1 cellular context compared by ENCODE assay signal in genomic region chr1:156689035-156689959, GRCh38.
A peak's percentile ranks its signal among the peaks of the same experiment; 100 is the strongest.
TF ChIP-seq lines count a peak whose summit lies in the region.

No MANE protein-coding gene starts in this region.

TF ChIP-seq in HepG2, 621 proteins besides CTCF, POLR2A, EP300 and RAD21 (continued from another document and continues in another):
- TF ChIP-seq, protein P1, sequence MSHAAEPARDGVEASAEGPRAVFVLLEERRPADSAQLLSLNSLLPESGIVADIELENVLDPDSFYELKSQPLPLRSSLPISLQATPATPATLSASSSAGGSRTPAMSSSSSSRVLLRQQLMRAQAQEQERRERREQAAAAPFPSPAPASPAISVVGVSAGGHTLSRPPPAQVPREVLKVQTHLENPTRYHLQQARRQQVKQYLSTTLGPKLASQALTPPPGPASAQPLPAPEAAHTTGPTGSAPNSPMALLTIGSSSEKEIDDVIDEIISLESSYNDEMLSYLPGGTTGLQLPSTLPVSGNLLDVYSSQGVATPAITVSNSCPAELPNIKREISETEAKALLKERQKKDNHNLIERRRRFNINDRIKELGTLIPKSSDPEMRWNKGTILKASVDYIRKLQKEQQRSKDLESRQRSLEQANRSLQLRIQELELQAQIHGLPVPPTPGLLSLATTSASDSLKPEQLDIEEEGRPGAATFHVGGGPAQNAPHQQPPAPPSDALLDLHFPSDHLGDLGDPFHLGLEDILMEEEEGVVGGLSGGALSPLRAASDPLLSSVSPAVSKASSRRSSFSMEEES (CRISPR knock-in tag; IDR thresholded peaks at IDR 0.05), result no peak
- no peak for TF ChIP-seq ZBTB3 (CRISPR knock-in tag; IDR thresholded peaks at IDR 0.05; ENCODE audit: borderline replicate concordance, low read depth)
- TF ChIP-seq AHR (CRISPR knock-in tag; IDR thresholded peaks at IDR 0.05), result 0 out of 2 replicates have a peak, but pooled peaks have one; percentile 23
- TF ChIP-seq, protein P2, sequence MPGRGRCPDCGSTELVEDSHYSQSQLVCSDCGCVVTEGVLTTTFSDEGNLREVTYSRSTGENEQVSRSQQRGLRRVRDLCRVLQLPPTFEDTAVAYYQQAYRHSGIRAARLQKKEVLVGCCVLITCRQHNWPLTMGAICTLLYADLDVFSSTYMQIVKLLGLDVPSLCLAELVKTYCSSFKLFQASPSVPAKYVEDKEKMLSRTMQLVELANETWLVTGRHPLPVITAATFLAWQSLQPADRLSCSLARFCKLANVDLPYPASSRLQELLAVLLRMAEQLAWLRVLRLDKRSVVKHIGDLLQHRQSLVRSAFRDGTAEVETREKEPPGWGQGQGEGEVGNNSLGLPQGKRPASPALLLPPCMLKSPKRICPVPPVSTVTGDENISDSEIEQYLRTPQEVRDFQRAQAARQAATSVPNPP (CRISPR knock-in tag; IDR thresholded peaks at IDR 0.05), result no peak
- no peak for TF ChIP-seq ZNF253 (CRISPR knock-in tag; IDR thresholded peaks at IDR 0.05; ENCODE audit: borderline replicate concordance)
- no peak for TF ChIP-seq ZNF766 (CRISPR knock-in tag; IDR thresholded peaks at IDR 0.05; ENCODE audit: borderline replicate concordance)
- no peak for TF ChIP-seq GABPA (IDR thresholded peaks at IDR 0.05; ENCODE audit: low read depth, low read length)
- peak; percentile 38 for TF ChIP-seq GABPA (CRISPR knock-in tag; IDR thresholded peaks at IDR 0.05; ENCODE audit: low read depth)
- TF ChIP-seq ZNF790 (CRISPR knock-in tag; IDR thresholded peaks at IDR 0.05; ENCODE audit: borderline replicate concordance), result no peak
- TF ChIP-seq NPAS2 (CRISPR knock-in tag; IDR thresholded peaks at IDR 0.05; ENCODE audit: borderline replicate concordance), result no peak
- no peak for TF ChIP-seq MAF1 (CRISPR knock-in tag; IDR thresholded peaks at IDR 0.05; ENCODE audit: borderline replicate concordance)
- peak; percentile 86 for TF ChIP-seq JARID2 (CRISPR knock-in tag; IDR thresholded peaks at IDR 0.05; ENCODE audit: insufficient replicate concordance)
- no peak for TF ChIP-seq ZNF460 (CRISPR knock-in tag; IDR thresholded peaks at IDR 0.05; ENCODE audit: borderline replicate concordance)
- TF ChIP-seq ZNF329 (CRISPR knock-in tag; IDR thresholded peaks at IDR 0.05; ENCODE audit: low read depth), result no peak
- no peak for TF ChIP-seq ZIK1 (CRISPR knock-in tag; IDR thresholded peaks at IDR 0.05; ENCODE audit: borderline replicate concordance, low read depth)
- TF ChIP-seq HOXA3 (CRISPR knock-in tag; IDR thresholded peaks at IDR 0.05), result no peak
- TF ChIP-seq ZNF121 (CRISPR knock-in tag; IDR thresholded peaks at IDR 0.05), result no peak
- 0 out of 2 replicates have a peak, but pooled peaks have one; percentile 16 for TF ChIP-seq YEATS2 (CRISPR knock-in tag; IDR thresholded peaks at IDR 0.05; ENCODE audit: borderline replicate concordance)
- TF ChIP-seq ZSCAN29 (CRISPR knock-in tag; conservative IDR thresholded peaks at IDR 0.05), result no peak
- TF ChIP-seq SRSF1 (optimal IDR thresholded peaks at IDR 0.05; ENCODE audit: low read depth, low read length), result no peak
- no peak for TF ChIP-seq CHD2 (IDR thresholded peaks at IDR 0.05; ENCODE audit: low read depth, low read length)
- no peak for TF ChIP-seq NCOA1 (CRISPR knock-in tag; IDR thresholded peaks at IDR 0.05)
- TF ChIP-seq ZNF713 (CRISPR knock-in tag; IDR thresholded peaks at IDR 0.05), result no peak
- TF ChIP-seq ARID2 (CRISPR knock-in tag; IDR thresholded peaks at IDR 0.05; ENCODE audit: borderline replicate concordance), result no peak
- no peak; the same call in 2 of the 3 replicates for TF ChIP-seq MXI1 (IDR thresholded peaks at IDR 0.05; ENCODE audit: borderline replicate concordance, low read depth, low read length)
- no peak for TF ChIP-seq ZNF451 (CRISPR knock-in tag; IDR thresholded peaks at IDR 0.05)
- no peak for TF ChIP-seq KLF13 (CRISPR knock-in tag; IDR thresholded peaks at IDR 0.05)
- no peak for TF ChIP-seq ZFY (CRISPR knock-in tag; IDR thresholded peaks at IDR 0.05)
- no peak for TF ChIP-seq CSRNP2 (CRISPR knock-in tag; conservative IDR thresholded peaks at IDR 0.05; ENCODE audit: low read depth)
- TF ChIP-seq NBN (conservative IDR thresholded peaks at IDR 0.05), result no peak
- TF ChIP-seq SUZ12 (IDR thresholded peaks at IDR 0.05; ENCODE audit: low read depth, low read length), result no peak
- TF ChIP-seq NKX3-1 (CRISPR knock-in tag; IDR thresholded peaks at IDR 0.05), result no peak
- TF ChIP-seq ZNF44 (CRISPR knock-in tag; IDR thresholded peaks at IDR 0.05), result no peak
- no peak for TF ChIP-seq TBP (CRISPR knock-in tag; IDR thresholded peaks at IDR 0.05)
- no peak for TF ChIP-seq HOXA5 (CRISPR knock-in tag; IDR thresholded peaks at IDR 0.05)
- TF ChIP-seq TMF1 (CRISPR knock-in tag; IDR thresholded peaks at IDR 0.05; ENCODE audit: low read depth), result no peak
- TF ChIP-seq, protein P3, sequence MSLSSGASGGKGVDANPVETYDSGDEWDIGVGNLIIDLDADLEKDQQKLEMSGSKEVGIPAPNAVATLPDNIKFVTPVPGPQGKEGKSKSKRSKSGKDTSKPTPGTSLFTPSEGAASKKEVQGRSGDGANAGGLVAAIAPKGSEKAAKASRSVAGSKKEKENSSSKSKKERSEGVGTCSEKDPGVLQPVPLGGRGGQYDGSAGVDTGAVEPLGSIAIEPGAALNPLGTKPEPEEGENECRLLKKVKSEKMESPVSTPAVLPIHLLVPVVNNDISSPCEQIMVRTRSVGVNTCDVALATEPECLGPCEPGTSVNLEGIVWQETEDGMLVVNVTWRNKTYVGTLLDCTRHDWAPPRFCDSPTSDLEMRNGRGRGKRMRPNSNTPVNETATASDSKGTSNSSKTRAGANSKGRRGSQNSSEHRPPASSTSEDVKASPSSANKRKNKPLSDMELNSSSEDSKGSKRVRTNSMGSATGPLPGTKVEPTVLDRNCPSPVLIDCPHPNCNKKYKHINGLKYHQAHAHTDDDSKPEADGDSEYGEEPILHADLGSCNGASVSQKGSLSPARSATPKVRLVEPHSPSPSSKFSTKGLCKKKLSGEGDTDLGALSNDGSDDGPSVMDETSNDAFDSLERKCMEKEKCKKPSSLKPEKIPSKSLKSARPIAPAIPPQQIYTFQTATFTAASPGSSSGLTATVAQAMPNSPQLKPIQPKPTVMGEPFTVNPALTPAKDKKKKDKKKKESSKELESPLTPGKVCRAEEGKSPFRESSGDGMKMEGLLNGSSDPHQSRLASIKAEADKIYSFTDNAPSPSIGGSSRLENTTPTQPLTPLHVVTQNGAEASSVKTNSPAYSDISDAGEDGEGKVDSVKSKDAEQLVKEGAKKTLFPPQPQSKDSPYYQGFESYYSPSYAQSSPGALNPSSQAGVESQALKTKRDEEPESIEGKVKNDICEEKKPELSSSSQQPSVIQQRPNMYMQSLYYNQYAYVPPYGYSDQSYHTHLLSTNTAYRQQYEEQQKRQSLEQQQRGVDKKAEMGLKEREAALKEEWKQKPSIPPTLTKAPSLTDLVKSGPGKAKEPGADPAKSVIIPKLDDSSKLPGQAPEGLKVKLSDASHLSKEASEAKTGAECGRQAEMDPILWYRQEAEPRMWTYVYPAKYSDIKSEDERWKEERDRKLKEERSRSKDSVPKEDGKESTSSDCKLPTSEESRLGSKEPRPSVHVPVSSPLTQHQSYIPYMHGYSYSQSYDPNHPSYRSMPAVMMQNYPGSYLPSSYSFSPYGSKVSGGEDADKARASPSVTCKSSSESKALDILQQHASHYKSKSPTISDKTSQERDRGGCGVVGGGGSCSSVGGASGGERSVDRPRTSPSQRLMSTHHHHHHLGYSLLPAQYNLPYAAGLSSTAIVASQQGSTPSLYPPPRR (CRISPR knock-in tag; IDR thresholded peaks at IDR 0.05; ENCODE audit: borderline replicate concordance), result no peak
- TF ChIP-seq, protein P4, sequence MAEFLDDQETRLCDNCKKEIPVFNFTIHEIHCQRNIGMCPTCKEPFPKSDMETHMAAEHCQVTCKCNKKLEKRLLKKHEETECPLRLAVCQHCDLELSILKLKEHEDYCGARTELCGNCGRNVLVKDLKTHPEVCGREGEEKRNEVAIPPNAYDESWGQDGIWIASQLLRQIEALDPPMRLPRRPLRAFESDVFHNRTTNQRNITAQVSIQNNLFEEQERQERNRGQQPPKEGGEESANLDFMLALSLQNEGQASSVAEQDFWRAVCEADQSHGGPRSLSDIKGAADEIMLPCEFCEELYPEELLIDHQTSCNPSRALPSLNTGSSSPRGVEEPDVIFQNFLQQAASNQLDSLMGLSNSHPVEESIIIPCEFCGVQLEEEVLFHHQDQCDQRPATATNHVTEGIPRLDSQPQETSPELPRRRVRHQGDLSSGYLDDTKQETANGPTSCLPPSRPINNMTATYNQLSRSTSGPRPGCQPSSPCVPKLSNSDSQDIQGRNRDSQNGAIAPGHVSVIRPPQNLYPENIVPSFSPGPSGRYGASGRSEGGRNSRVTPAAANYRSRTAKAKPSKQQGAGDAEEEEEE (CRISPR knock-in tag; IDR thresholded peaks at IDR 0.05; ENCODE audit: borderline replicate concordance), result no peak
- TF ChIP-seq, protein P5, sequence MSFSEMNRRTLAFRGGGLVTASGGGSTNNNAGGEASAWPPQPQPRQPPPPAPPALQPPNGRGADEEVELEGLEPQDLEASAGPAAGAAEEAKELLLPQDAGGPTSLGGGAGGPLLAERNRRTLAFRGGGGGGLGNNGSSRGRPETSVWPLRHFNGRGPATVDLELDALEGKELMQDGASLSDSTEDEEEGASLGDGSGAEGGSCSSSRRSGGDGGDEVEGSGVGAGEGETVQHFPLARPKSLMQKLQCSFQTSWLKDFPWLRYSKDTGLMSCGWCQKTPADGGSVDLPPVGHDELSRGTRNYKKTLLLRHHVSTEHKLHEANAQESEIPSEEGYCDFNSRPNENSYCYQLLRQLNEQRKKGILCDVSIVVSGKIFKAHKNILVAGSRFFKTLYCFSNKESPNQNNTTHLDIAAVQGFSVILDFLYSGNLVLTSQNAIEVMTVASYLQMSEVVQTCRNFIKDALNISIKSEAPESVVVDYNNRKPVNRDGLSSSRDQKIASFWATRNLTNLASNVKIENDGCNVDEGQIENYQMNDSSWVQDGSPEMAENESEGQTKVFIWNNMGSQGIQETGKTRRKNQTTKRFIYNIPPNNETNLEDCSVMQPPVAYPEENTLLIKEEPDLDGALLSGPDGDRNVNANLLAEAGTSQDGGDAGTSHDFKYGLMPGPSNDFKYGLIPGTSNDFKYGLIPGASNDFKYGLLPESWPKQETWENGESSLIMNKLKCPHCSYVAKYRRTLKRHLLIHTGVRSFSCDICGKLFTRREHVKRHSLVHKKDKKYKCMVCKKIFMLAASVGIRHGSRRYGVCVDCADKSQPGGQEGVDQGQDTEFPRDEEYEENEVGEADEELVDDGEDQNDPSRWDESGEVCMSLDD (CRISPR knock-in tag; IDR thresholded peaks at IDR 0.05; ENCODE audit: borderline replicate concordance), result no peak
- TF ChIP-seq ZNF570 (CRISPR knock-in tag; IDR thresholded peaks at IDR 0.05; ENCODE audit: borderline replicate concordance), result no peak
- TF ChIP-seq ZNF432 (CRISPR knock-in tag; IDR thresholded peaks at IDR 0.05; ENCODE audit: borderline replicate concordance), result no peak
- no peak for TF ChIP-seq EZH2 (conservative IDR thresholded peaks at IDR 0.05; ENCODE audit: low read depth, low read length)
- TF ChIP-seq ZNF83 (CRISPR knock-in tag; IDR thresholded peaks at IDR 0.05; ENCODE audit: borderline replicate concordance), result no peak
- TF ChIP-seq MEIS1 (CRISPR knock-in tag; IDR thresholded peaks at IDR 0.05; ENCODE audit: borderline replicate concordance), result no peak
- TF ChIP-seq ZNF567 (CRISPR knock-in tag; IDR thresholded peaks at IDR 0.05; ENCODE audit: borderline replicate concordance), result no peak
- TF ChIP-seq ATF7-NPFF (CRISPR knock-in tag; IDR thresholded peaks at IDR 0.05; ENCODE audit: low read depth), result no peak
- TF ChIP-seq, protein P6, sequence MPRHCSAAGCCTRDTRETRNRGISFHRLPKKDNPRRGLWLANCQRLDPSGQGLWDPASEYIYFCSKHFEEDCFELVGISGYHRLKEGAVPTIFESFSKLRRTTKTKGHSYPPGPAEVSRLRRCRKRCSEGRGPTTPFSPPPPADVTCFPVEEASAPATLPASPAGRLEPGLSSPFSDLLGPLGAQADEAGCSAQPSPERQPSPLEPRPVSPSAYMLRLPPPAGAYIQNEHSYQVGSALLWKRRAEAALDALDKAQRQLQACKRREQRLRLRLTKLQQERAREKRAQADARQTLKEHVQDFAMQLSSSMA (CRISPR knock-in tag; IDR thresholded peaks at IDR 0.05), result no peak
- TF ChIP-seq, protein P7, sequence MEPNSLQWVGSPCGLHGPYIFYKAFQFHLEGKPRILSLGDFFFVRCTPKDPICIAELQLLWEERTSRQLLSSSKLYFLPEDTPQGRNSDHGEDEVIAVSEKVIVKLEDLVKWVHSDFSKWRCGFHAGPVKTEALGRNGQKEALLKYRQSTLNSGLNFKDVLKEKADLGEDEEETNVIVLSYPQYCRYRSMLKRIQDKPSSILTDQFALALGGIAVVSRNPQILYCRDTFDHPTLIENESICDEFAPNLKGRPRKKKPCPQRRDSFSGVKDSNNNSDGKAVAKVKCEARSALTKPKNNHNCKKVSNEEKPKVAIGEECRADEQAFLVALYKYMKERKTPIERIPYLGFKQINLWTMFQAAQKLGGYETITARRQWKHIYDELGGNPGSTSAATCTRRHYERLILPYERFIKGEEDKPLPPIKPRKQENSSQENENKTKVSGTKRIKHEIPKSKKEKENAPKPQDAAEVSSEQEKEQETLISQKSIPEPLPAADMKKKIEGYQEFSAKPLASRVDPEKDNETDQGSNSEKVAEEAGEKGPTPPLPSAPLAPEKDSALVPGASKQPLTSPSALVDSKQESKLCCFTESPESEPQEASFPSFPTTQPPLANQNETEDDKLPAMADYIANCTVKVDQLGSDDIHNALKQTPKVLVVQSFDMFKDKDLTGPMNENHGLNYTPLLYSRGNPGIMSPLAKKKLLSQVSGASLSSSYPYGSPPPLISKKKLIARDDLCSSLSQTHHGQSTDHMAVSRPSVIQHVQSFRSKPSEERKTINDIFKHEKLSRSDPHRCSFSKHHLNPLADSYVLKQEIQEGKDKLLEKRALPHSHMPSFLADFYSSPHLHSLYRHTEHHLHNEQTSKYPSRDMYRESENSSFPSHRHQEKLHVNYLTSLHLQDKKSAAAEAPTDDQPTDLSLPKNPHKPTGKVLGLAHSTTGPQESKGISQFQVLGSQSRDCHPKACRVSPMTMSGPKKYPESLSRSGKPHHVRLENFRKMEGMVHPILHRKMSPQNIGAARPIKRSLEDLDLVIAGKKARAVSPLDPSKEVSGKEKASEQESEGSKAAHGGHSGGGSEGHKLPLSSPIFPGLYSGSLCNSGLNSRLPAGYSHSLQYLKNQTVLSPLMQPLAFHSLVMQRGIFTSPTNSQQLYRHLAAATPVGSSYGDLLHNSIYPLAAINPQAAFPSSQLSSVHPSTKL (CRISPR knock-in tag; IDR thresholded peaks at IDR 0.05), result 0 out of 2 replicates have a peak, but pooled peaks have one; percentile 8
- no peak for TF ChIP-seq EEA1 (CRISPR knock-in tag; IDR thresholded peaks at IDR 0.05; ENCODE audit: borderline replicate concordance)
- TF ChIP-seq NFE2 (CRISPR knock-in tag; IDR thresholded peaks at IDR 0.05), result no peak
- TF ChIP-seq MIER3 (CRISPR knock-in tag; IDR thresholded peaks at IDR 0.05; ENCODE audit: borderline replicate concordance), result peak; percentile 53; the same call in 1 of the 2 replicates
- no peak for TF ChIP-seq ZNF616 (CRISPR knock-in tag; IDR thresholded peaks at IDR 0.05; ENCODE audit: low read depth)
